Comparison of ENCODE assay signal across 8 cellular contexts in genomic region chr12:104276192-104277131, GRCh38. TPM values are rescaled to one million over a fixed set of nuclear protein-coding genes. Genes with fewer than 3 reads are reported as not detected.
A peak's percentile ranks its signal among the peaks of the same experiment; 100 is the strongest.
DNase-seq lines count a peak whose midpoint lies in the region; ATAC-seq and TF ChIP-seq lines count a peak whose summit lies in the region.

No MANE protein-coding gene starts in this region.

- no peak for TF ChIP-seq CTCF in esophagus squamous epithelium (IDR thresholded peaks at IDR 0.05)
- no peak for TF ChIP-seq CTCF in vagina (IDR thresholded peaks at IDR 0.05)

- DNase-seq in SIG-M5 treated with dmso at 0.1 percent for 504 hours (lab: John Stamatoyannopoulos, UW; ENCODE audit: unreplicated experiment) (peak; percentile 23), SIG-M5 (lab: John Stamatoyannopoulos, UW) (no peak), NCI-H69 (lab: John Stamatoyannopoulos, UW) (peak; percentile 96), esophagus squamous epithelium (lab: John Stamatoyannopoulos, UW) (no peak), NCI-H526 (lab: John Stamatoyannopoulos, UW) (no peak), vagina (ENCODE audit: extremely low spot score in 2 of 2) (no peak)

- H3K9me3 ChIP-seq in esophagus squamous epithelium (no peaks in the 10 kb centered on the region), vagina (no peaks in the 10 kb centered on the region)

- ATAC-seq in HG03095 (IDR thresholded peaks at IDR 0.05; ENCODE audit: unreplicated experiment) (peak; percentile 78), HG02870 (IDR thresholded peaks at IDR 0.05; ENCODE audit: unreplicated experiment) (no peak)

- intact Hi-C loops in esophagus squamous epithelium (cut with DNase I), result no loop called here
- intact Hi-C loops in vagina (cut with DNase I), result loop anchor here (5.0 kb wide), 1 partner anchor 394 kb away; no protein-coding TSS in a partner anchor

- H3K36me3 ChIP-seq in esophagus squamous epithelium, result no peaks in the 10 kb centered on the region
- H3K36me3 ChIP-seq in vagina, result no peaks in the 10 kb centered on the region

- H3K27ac ChIP-seq in esophagus squamous epithelium (peak overlapping the region; percentile 67 to 77 (median 69)), vagina (no peak overlapping the region)

- peak overlapping the region in 2 of 4 donors; percentile 8 to 53 for H3K4me3 ChIP-seq in esophagus squamous epithelium
- H3K4me3 ChIP-seq in vagina, result no peak overlapping the region

- H3K4me1 ChIP-seq in esophagus squamous epithelium (peaks cover 0 to 42% (median 6%) of the 10 kb centered on the region in 3 donors), vagina (no peaks in the 10 kb centered on the region)

- no peak for TF ChIP-seq POLR2A in esophagus squamous epithelium (IDR thresholded peaks at IDR 0.05)
- TF ChIP-seq POLR2A in vagina (IDR thresholded peaks at IDR 0.05), result no peak

- 40 to 62% methylated on average over 8 to 9 of the region's 9 CpGs for WGBS in esophagus squamous epithelium, 2 donors

- H3K27me3 ChIP-seq in esophagus squamous epithelium (no peaks in the 10 kb centered on the region), vagina (no peaks in the 10 kb centered on the region)

RNA-seq across cellular contexts. Expression of gene EID3, which starts 27.1 kb away (rescaled TPM):
- total RNA-seq in esophagus squamous epithelium (10 to 100 TPM in 2 of 4 donors, 1 to 10 TPM in 2; 1.8 to 17.1 (median 7.0) TPM), vagina (9.1 TPM)

Comparison
In these comparisons a context has a peak if more than half of its experiments do, and no peak if none do; other contexts are left out.
1. DNase-seq: peak in SIG-M5 treated with dmso at 0.1 percent for 504 hours (single experiment) and NCI-H69 (single experiment); none in SIG-M5 (single experiment), esophagus squamous epithelium (single experiment), NCI-H526 (0 of 2) and vagina (0 of 2).